10 cellular contexts compared by ENCODE assay signal in genomic region chr3:129118745-129119144, GRCh38. TPM values are rescaled to one million over a fixed set of nuclear protein-coding genes. Genes with fewer than 3 reads are reported as not detected.
A peak's percentile ranks its signal among the peaks of the same experiment; 100 is the strongest.
DNase-seq lines count a peak whose midpoint lies in the region; FAIRE-seq and TF ChIP-seq lines count a peak whose summit lies in the region.
"Had no signal": no experiment of that assay in that cellular context is flagged by ENCODE, and none has a peak within 500 bp of the region (broad histone marks: within the 10 kb centered on the region; RNA-seq: fewer than 3 reads in every experiment).

No MANE protein-coding gene starts in this region.

- H3K9me1 ChIP-seq in keratinocyte (ENCODE audit: control insufficient read depth, extremely low read depth, insufficient read depth, low read length): no peaks in the 10 kb centered on the region

- H3K79me2 ChIP-seq in keratinocyte (ENCODE audit: control insufficient read depth, insufficient read depth, low read length): peaks cover 52% of the 10 kb centered on the region

- TF ChIP-seq POLR2A in thyroid gland (IDR thresholded peaks at IDR 0.05) (no peak), adrenal gland (IDR thresholded peaks at IDR 0.05) (no peak), GM12891 (IDR thresholded peaks at IDR 0.05; ENCODE audit: low read depth, low read length) (no peak)

- TF ChIP-seq CTCF in keratinocyte (optimal IDR thresholded peaks at IDR 0.05 in 1 of 3, IDR thresholded peaks at IDR 0.05 in 1 of 3, conservative IDR thresholded peaks at IDR 0.05 in 1 of 3; ENCODE audit: extremely low read depth in 1 of 3, insufficient read depth in 2 of 3, low read length in 3 of 3) (no peak), thyroid gland (IDR thresholded peaks at IDR 0.05) (no peak), adrenal gland (IDR thresholded peaks at IDR 0.05) (no peak)

- H3K9ac ChIP-seq in keratinocyte (ENCODE audit: control insufficient read depth, extremely low read depth, insufficient read depth, low read length): no peak overlapping the region

- peak overlapping the region; percentile 97 for H3K4me2 ChIP-seq in keratinocyte (ENCODE audit: control insufficient read depth, extremely low read depth, insufficient read depth, low read depth, low read length)

- intact Hi-C loops in thyroid gland (cut with DNase I) (loop anchor here (5.0 kb wide), 1 partner anchor 61 kb away; no protein-coding TSS in a partner anchor), adrenal gland (cut with DNase I) (no loop called here)

- WGBS in thyroid gland, 2 donors: 37 to 38% methylated on average over 5 of the region's 5 CpGs
- WGBS in adrenal gland, 4 donors: 64 to 83% (median 76%) methylated on average over 5 of the region's 5 CpGs

- H3K36me3 ChIP-seq in keratinocyte (ENCODE audit: control insufficient read depth in 2 of 2, extremely low read depth in 1 of 2, insufficient read depth in 2 of 2, low read length in 2 of 2) (peaks cover 10 to 12% of the 10 kb centered on the region in 2 experiments), thyroid gland (no peaks in the 10 kb centered on the region), adrenal gland (replicated peaks in 1 of 2) (peaks cover 0 to 4% of the 10 kb centered on the region in 2 donors)

- H3K4me1 ChIP-seq in keratinocyte (ENCODE audit: control insufficient read depth, extremely low read depth, insufficient read depth, low read length) (peaks cover 24% of the 10 kb centered on the region), thyroid gland (peaks cover 46 to 60% of the 10 kb centered on the region in 2 donors), adrenal gland (replicated peaks in 1 of 2) (peaks cover 32 to 47% of the 10 kb centered on the region in 2 donors)

- H3K27ac ChIP-seq in keratinocyte (ENCODE audit: control insufficient read depth, insufficient read depth, low read length): no peak overlapping the region
- peak overlapping the region; percentile 84 to 95 (median 94) for H3K27ac ChIP-seq in thyroid gland
- H3K27ac ChIP-seq in adrenal gland: peak overlapping the region in 2 of 5 donors; percentile 91 to 99

- no peak overlapping the region for H2AFZ ChIP-seq in keratinocyte (ENCODE audit: control insufficient read depth, low read length)

- H3K27me3 ChIP-seq in keratinocyte (ENCODE audit: control insufficient read depth, extremely low read depth, insufficient read depth, low read length): no peaks in the 10 kb centered on the region
- no peaks in the 10 kb centered on the region for H3K27me3 ChIP-seq in thyroid gland
- H3K27me3 ChIP-seq in adrenal gland: no peaks in the 10 kb centered on the region

- H4K20me1 ChIP-seq in keratinocyte (ENCODE audit: control insufficient read depth, extremely low read depth, insufficient read depth, low read length): peaks cover 7% of the 10 kb centered on the region

- dilution Hi-C loops in keratinocyte (cut with MboI; ENCODE audit: extremely low pct_ligation_motif_present, low sequenced_read_pairs): no loop called here

- H3K4me3 ChIP-seq in keratinocyte (ENCODE audit: control insufficient read depth in 2 of 3, extremely low read depth in 1 of 3, insufficient read depth in 2 of 3, low read depth in 1 of 3, low read length in 3 of 3) (no peak overlapping the region), thyroid gland (replicated peaks in 1 of 3) (peak overlapping the region in 1 of 3 donors; percentile 87), adrenal gland (no peak overlapping the region)

- H3K9me3 ChIP-seq in keratinocyte (ENCODE audit: control insufficient read depth, low read depth, low read length) (no peaks in the 10 kb centered on the region), thyroid gland (no peaks in the 10 kb centered on the region), adrenal gland (replicated peaks in 1 of 3) (no peaks in the 10 kb centered on the region)

- DNase-seq in activated T-cell treated with anti-CD3 and anti-CD28 coated beads for 24 hours (ENCODE audit: low read depth) (peak; percentile 23), activated T-cell treated with anti-CD3 and anti-CD28 coated beads for 4 hours (no peak), keratinocyte (ENCODE audit: low read depth, low spot score) (no peak), thyroid gland (peak; percentile 39 to 50), NCI-H1048 (lab: John Stamatoyannopoulos, UW) (no peak), adrenal gland (no peak), GM12891 (ENCODE audit: insufficient read length, low spot score) (no peak)
- peak; percentile 29 for DNase-seq in activated naive CD4-positive, alpha-beta T cell treated with Interleukin-2 at 50 U/mL for 16 hours
- DNase-seq: left cardiac atrium had no signal

- peak; percentile 13 for FAIRE-seq in keratinocyte (lab: Jason Lieb, UNC)
- FAIRE-seq in GM12891 (lab: Jason Lieb, UNC): no peak

TF ChIP-seq in GM12891, 5 proteins besides CTCF, POLR2A, EP300 and RAD21:
- TF ChIP-seq POU2F2 (IDR thresholded peaks at IDR 0.05; ENCODE audit: low read depth, low read length): no peak
- TF ChIP-seq POLR2AphosphoS5 (IDR thresholded peaks at IDR 0.05; ENCODE audit: low read depth, low read length): no peak
- TF ChIP-seq TAF1 (IDR thresholded peaks at IDR 0.05; ENCODE audit: low read depth, low read length): no peak
- no peak; the same call in 1 of the 2 replicates for TF ChIP-seq SPI1 (IDR thresholded peaks at IDR 0.05; ENCODE audit: low read depth, low read length)
- TF ChIP-seq PAX5 (IDR thresholded peaks at IDR 0.05; ENCODE audit: insufficient read depth, low read length, severe bottlenecking): no peak

RNA-seq across cellular contexts. Expression of gene RAB43, which starts 2.9 kb away (rescaled TPM):
- 8.1 to 12.4 TPM (median 12.3 TPM) in 3 replicates for polyA plus RNA-seq in keratinocyte
- 0.91 TPM for polyA plus RNA-seq in keratinocyte (2011; ENCODE audit: low read depth)
- polyA plus RNA-seq in keratinocyte (2011; cell fraction: cytosol; rRNA removed): 5.9 and 15.7 TPM in 2 replicates
- 16.5 and 25.3 TPM in 2 replicates for polyA plus RNA-seq in keratinocyte (2011; cell fraction: nucleus; rRNA removed)
- 4.6 and 20.7 TPM in 2 replicates for polyA plus RNA-seq in keratinocyte (2012; ENCODE audit: low replicate concordance)
- 13.8 to 33.9 TPM (median 14.7 TPM) in 3 replicates for polyA minus RNA-seq in keratinocyte
- polyA minus RNA-seq in keratinocyte (2011; cell fraction: cytosol; rRNA and poly(A)+ RNA removed): 15.0 TPM
- polyA minus RNA-seq in keratinocyte (2011; cell fraction: nucleus; rRNA and poly(A)+ RNA removed): 13.9 and 14.2 TPM in 2 replicates
- 10 to 100 TPM; 22.8 to 34.4 (median 26.1) TPM for total RNA-seq in thyroid gland
- 10 to 100 TPM; 12.4 to 37.2 (median 32.8) TPM for total RNA-seq in adrenal gland
- 10 to 100 TPM in 1 of 3 donors, 1 to 10 TPM in 1, under 1 TPM in 1; 0.33 to 13.0 (median 7.9) TPM for polyA plus RNA-seq in adrenal gland
- 4.1 TPM for polyA plus RNA-seq in GM12891 (2012; ENCODE audit: low read depth, missing spikeins)

RNA-seq across cellular contexts. Expression of gene ISY1, which starts 42.1 kb away (rescaled TPM):
- polyA plus RNA-seq in keratinocyte (20.2 to 25.5 TPM (median 23.8 TPM) in 3 replicates), adrenal gland (10 to 100 TPM; 15.0 to 39.7 (median 17.7) TPM)
- 24.5 TPM for polyA plus RNA-seq in keratinocyte (2011; ENCODE audit: low read depth)
- 19.9 and 23.7 TPM in 2 replicates for polyA plus RNA-seq in keratinocyte (2011; cell fraction: cytosol; rRNA removed)
- 12.9 and 13.4 TPM in 2 replicates for polyA plus RNA-seq in keratinocyte (2011; cell fraction: nucleus; rRNA removed)
- polyA plus RNA-seq in keratinocyte (2012; ENCODE audit: low replicate concordance): 16.6 and 23.1 TPM in 2 replicates
- 10.2 to 27.2 TPM (median 17.6 TPM) in 3 replicates for polyA minus RNA-seq in keratinocyte
- 18.8 TPM for polyA minus RNA-seq in keratinocyte (2011; cell fraction: cytosol; rRNA and poly(A)+ RNA removed)
- 5.1 and 6.7 TPM in 2 replicates for polyA minus RNA-seq in keratinocyte (2011; cell fraction: nucleus; rRNA and poly(A)+ RNA removed)
- total RNA-seq in thyroid gland (10 to 100 TPM; 15.8 to 31.8 (median 20.2) TPM), adrenal gland (10 to 100 TPM in 7 of 8 donors, 1 to 10 TPM in 1; 4.1 to 40.0 (median 26.1) TPM)
- polyA plus RNA-seq in GM12891 (2012; ENCODE audit: low read depth, missing spikeins): 26.1 TPM

RNA-seq across cellular contexts. Expression of gene GP9, which starts 58.2 kb away (rescaled TPM):
- polyA plus RNA-seq in keratinocyte (not detected in 3 replicates), adrenal gland (under 1 TPM in 1 of 3 donors, not detected in 2; 0.13 TPM)
- polyA plus RNA-seq in keratinocyte (2011; ENCODE audit: low read depth): not detected
- polyA plus RNA-seq in keratinocyte (2011; cell fraction: cytosol; rRNA removed): not detected in 2 replicates
- polyA plus RNA-seq in keratinocyte (2011; cell fraction: nucleus; rRNA removed): not detected in 2 replicates
- polyA plus RNA-seq in keratinocyte (2012; ENCODE audit: low replicate concordance): not detected in 2 replicates
- not detected in 3 replicates for polyA minus RNA-seq in keratinocyte
- polyA minus RNA-seq in keratinocyte (2011; cell fraction: cytosol; rRNA and poly(A)+ RNA removed): not detected
- polyA minus RNA-seq in keratinocyte (2011; cell fraction: nucleus; rRNA and poly(A)+ RNA removed): not detected in 2 replicates
- total RNA-seq in thyroid gland (not detected), adrenal gland (not detected)
- 0.24 TPM for polyA plus RNA-seq in GM12891 (2012; ENCODE audit: low read depth, missing spikeins)
- total RNA-seq: A673 had no signal

Comparison
In these comparisons a context has a peak if more than half of its experiments do, and no peak if none do; other contexts are left out.
1. DNase-seq: peak in activated T-cell treated with anti-CD3 and anti-CD28 coated beads for 24 hours (single experiment), activated naive CD4-positive, alpha-beta T cell treated with Interleukin-2 at 50 U/mL for 16 hours (single experiment) and thyroid gland (2 of 2); none in activated T-cell treated with anti-CD3 and anti-CD28 coated beads for 4 hours (single experiment), keratinocyte (single experiment), NCI-H1048 (single experiment), adrenal gland (0 of 7) and GM12891 (single experiment).